Comparison of ENCODE assay signal across 8 cellular contexts in the genomic region with DNA sequence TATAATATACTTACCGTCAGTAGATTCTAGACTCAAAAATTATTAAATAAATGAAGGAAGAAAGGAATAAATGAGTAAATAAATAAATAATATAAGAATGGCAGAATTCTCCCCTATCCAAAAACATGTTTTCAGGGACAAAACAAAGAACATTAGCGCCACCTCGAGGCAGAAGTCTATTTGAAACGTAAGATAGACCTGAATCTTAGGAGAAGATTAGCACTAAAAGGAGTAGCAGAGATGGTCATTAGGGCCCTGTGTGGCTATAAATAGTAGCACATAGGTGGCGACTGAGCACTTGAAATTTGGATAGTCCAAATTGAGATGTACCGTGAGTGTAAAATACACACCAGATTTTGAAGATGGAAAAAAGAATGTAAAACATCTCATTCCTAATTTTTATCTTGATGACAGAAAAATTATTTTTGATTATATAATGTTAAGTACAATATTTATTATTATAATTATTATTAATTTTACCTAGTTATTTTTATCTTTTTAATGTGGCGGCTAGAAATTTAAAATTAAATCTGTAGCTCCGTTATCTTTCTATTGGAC. TPM values are rescaled to one million over a fixed set of nuclear protein-coding genes. Genes with fewer than 3 reads are reported as not detected.
DNase-seq lines count a peak whose midpoint lies in the region; ATAC-seq and TF ChIP-seq lines count a peak whose summit lies in the region.

No MANE protein-coding gene starts in this region.

- no peaks in the 10 kb centered on the region for H3K9me3 ChIP-seq in A673 (ENCODE audit: low read depth, low read length, poor library complexity, severe bottlenecking)
- no peaks in the 10 kb centered on the region for H3K9me3 ChIP-seq in breast epithelium

- in situ Hi-C loops in GM13976 (cut with MboI; ENCODE audit: low sequenced_read_pairs, unreplicated experiment): no loop called here

- TF ChIP-seq POLR2A in breast epithelium (IDR thresholded peaks at IDR 0.05): no peak

- H3K4me1 ChIP-seq in A673 (ENCODE audit: insufficient read depth, low read length, poor library complexity, severe bottlenecking) (peaks cover 6% of the 10 kb centered on the region), breast epithelium (no peaks in the 10 kb centered on the region)

- intact Hi-C loops in A673 (cut with micrococcal nuclease; ENCODE audit: unreplicated experiment): loop anchor here (2.0 to 5.0 kb wide), 2 partner anchors 324 to 351 kb away; no protein-coding TSS in a partner anchor
- intact Hi-C loops in breast epithelium (cut with DNase I; ENCODE audit: low total_unique reads): no loop called here

- CTCF ChIA-PET in A673 (lab: Charles Lee): interaction anchor here (1.0 kb wide), 1 partner anchor 350 kb away, joined by 6 read pairs; no protein-coding TSS in a partner anchor

- TF ChIP-seq CTCF in A673 (conservative IDR thresholded peaks at IDR 0.05; ENCODE audit: low read depth, low read length): peak; percentile 58
- peak; percentile 47 for TF ChIP-seq CTCF in GM13976 (IDR thresholded peaks at IDR 0.05; ENCODE audit: borderline replicate concordance, control extremely low read depth, extremely low read depth, insufficient read depth, missing control alignments)
- peak in 2 of 3 donors; percentile 57 to 59 for TF ChIP-seq CTCF in breast epithelium (IDR thresholded peaks at IDR 0.05)

- POLR2A ChIA-PET in A673 (lab: Charles Lee; ENCODE audit: low non-redundant PET): no interaction called here

- BruUV-seq in A673 (replicated peaks; lab: Mats Ljungman, UMichigan): no TSS peak

- H3K27ac ChIP-seq in A673 (ENCODE audit: low read depth, low read length, poor library complexity, severe bottlenecking): no peak overlapping the region
- no peak overlapping the region for H3K27ac ChIP-seq in breast epithelium

- DNase-seq in A673 (ENCODE audit: low spot score) (peak; percentile 83), GM13976 (ENCODE audit: low spot score) (peak; percentile 22), NCI-H1694 (lab: John Stamatoyannopoulos, UW) (peak; percentile 79), SW 1271 (lab: John Stamatoyannopoulos, UW) (peak; percentile 14 to 63), breast epithelium (ENCODE audit: low spot score in 2 of 2) (peak in 1 of 2 donors; percentile 53), kidney glomerular epithelial cell (lab: John Stamatoyannopoulos, UW) (peak; percentile 25)
- peak; percentile 22 to 55 (median 47) for DNase-seq in stimulated activated CD4-positive, alpha-beta T cell treated with anti-CD3 and anti-CD28 coated beads, TNF-alpha, amount 100 ng/mL, for 24 hours (ENCODE audit: low read depth in 3 of 3)

- no peak overlapping the region for H3K4me3 ChIP-seq in A673 (ENCODE audit: low read depth, low read length, poor library complexity, severe bottlenecking)
- no peak overlapping the region for H3K4me3 ChIP-seq in breast epithelium

- no peaks in the 10 kb centered on the region for H3K36me3 ChIP-seq in A673 (ENCODE audit: insufficient read depth, low read length, poor library complexity, severe bottlenecking)
- no peaks in the 10 kb centered on the region for H3K36me3 ChIP-seq in breast epithelium

- no peaks in the 10 kb centered on the region for H3K27me3 ChIP-seq in A673 (replicated peaks; ENCODE audit: insufficient read depth, low read depth, low read length, poor library complexity)
- H3K27me3 ChIP-seq in breast epithelium: no peaks in the 10 kb centered on the region

- no peak for ATAC-seq in GM18907 (IDR thresholded peaks at IDR 0.05; ENCODE audit: unreplicated experiment)

RNA-seq across cellular contexts. Expression of gene SRD5A3, which starts 24.3 kb away (rescaled TPM):
- total RNA-seq in A673 (2021): 40.4 and 48.1 TPM in 2 replicates
- total RNA-seq in breast epithelium: 10 to 100 TPM; 13.9 to 20.3 (median 14.4) TPM
